ENCODE assay signal across 9 cellular contexts in the genomic region with DNA sequence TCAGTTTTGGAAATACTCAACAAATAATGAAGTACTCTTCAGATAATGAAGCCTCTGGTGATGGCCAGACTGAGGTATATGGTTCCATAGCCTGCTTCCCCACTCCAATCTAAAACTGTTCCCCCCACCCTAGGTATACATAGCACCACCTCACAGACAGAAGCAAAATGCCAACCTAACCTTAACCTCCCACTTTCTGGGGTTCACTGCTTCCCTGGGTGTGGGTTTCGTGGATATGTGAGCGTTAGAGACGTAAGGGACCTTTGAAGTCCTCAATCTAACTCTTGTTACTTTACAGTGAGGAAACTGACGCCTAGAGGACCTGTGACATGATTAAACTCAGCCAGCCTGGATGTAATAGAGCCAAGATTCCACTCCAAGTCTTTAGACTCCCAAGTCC. TPM values are rescaled to one million over a fixed set of nuclear protein-coding genes. Genes with fewer than 3 reads are reported as not detected.
DNase-seq lines count a peak whose midpoint lies in the region; ATAC-seq and TF ChIP-seq lines count a peak whose summit lies in the region.
"Had no signal": no experiment of that assay in that cellular context is flagged by ENCODE, and none has a peak within 500 bp of the region (broad histone marks: within the 10 kb centered on the region; RNA-seq: fewer than 3 reads in every experiment).

No MANE protein-coding gene starts in this region.

- H3K36me3 Mint-ChIP-seq in activated T-cell treated with anti-CD3 and anti-CD28 coated beads, Interleukin-2, amount 50 U/mL, for 72 hours (ENCODE audit: insufficient read depth in 2 of 2), result peaks cover 12 to 25% of the 10 kb centered on the region in 2 donors
- peaks cover 32% of the 10 kb centered on the region for H3K36me3 Mint-ChIP-seq in activated CD8-positive, alpha-beta T cell treated with anti-CD3 and anti-CD28 coated beads for 36 hours (ENCODE audit: low read depth)

- peak overlapping the region; percentile 89 for H3K4me3 ChIP-seq in iPS-18a (ENCODE audit: low read length)
- H3K4me3 ChIP-seq in stomach, result peak overlapping the region in 3 of 4 donors; percentile 67 to 96 (median 95)

- H3K4me3 Mint-ChIP-seq in activated T-cell treated with anti-CD3 and anti-CD28 coated beads, Interleukin-2, amount 50 U/mL, for 72 hours, result peak overlapping the region; percentile 95 to 99
- peak overlapping the region; percentile 92 for H3K4me3 Mint-ChIP-seq in activated CD8-positive, alpha-beta T cell treated with anti-CD3 and anti-CD28 coated beads for 36 hours

- peaks cover 14% of the 10 kb centered on the region for H3K4me1 ChIP-seq in iPS-18a (ENCODE audit: control insufficient read depth, low read depth, low read length)
- peaks cover 4 to 66% (median 23%) of the 10 kb centered on the region in 4 donors for H3K4me1 ChIP-seq in stomach

- no peak for TF ChIP-seq CTCF in activated CD8-positive, alpha-beta T cell treated with anti-CD3 and anti-CD28 coated beads for 36 hours (IDR thresholded peaks at IDR 0.05)
- no peak for TF ChIP-seq CTCF in stomach (IDR thresholded peaks at IDR 0.05)

- peak overlapping the region; percentile 80 for H3K9ac ChIP-seq in iPS-18a (ENCODE audit: low read length)

- H3K27me3 ChIP-seq in iPS-18a (ENCODE audit: control insufficient read depth, insufficient read depth, low read length) (peaks cover 10% of the 10 kb centered on the region), stomach (no peaks in the 10 kb centered on the region)

- no peak for TF ChIP-seq EP300 in stomach (IDR thresholded peaks at IDR 0.05)

- ATAC-seq in activated T-cell treated with anti-CD3 and anti-CD28 coated beads, Interleukin-2, amount 50 U/mL, for 72 hours (replicated peaks in 1 of 2), result no peak
- ATAC-seq in activated CD8-positive, alpha-beta T cell treated with anti-CD3 and anti-CD28 coated beads for 36 hours, result no peak
- ATAC-seq: left ventricle myocardium superior had no signal

- CTCF ChIA-PET in activated CD8-positive, alpha-beta T cell treated with anti-CD3 and anti-CD28 coated beads for 36 hours (lab: Charles Lee), result interaction anchor here (1.3 kb wide), 1 partner anchor 129 kb away, joined by 3 read pairs; no protein-coding TSS in a partner anchor

- H3K27ac ChIP-seq in iPS-18a (ENCODE audit: low read length), result no peak overlapping the region
- H3K27ac ChIP-seq in stomach, result peak overlapping the region in 2 of 5 donors; percentile 35 to 86

- H3K27me3 Mint-ChIP-seq in activated T-cell treated with anti-CD3 and anti-CD28 coated beads, Interleukin-2, amount 50 U/mL, for 72 hours (ENCODE audit: low read depth), result no peaks in the 10 kb centered on the region
- H3K27me3 Mint-ChIP-seq in activated CD8-positive, alpha-beta T cell treated with anti-CD3 and anti-CD28 coated beads for 36 hours, result no peaks in the 10 kb centered on the region

- DNase-seq in activated T-cell treated with anti-CD3 and anti-CD28 coated beads, Interleukin-2, amount 50 U/mL, for 72 hours, result no peak
- DNase-seq in activated T-cell treated with anti-CD3 and anti-CD28 coated beads, Interleukin-2, amount 50 U/mL, for 1 hour, result no peak
- DNase-seq in activated CD8-positive, alpha-beta T cell treated with anti-CD3 and anti-CD28 coated beads for 36 hours, result no peak
- no peak for DNase-seq in stomach
- DNase-seq in activated CD4-positive, CD25-positive, alpha-beta regulatory T cell treated with anti-CD3 and anti-CD28 coated beads, Interleukin-2, amount 50 U/mL, for 72 hours, result no peak
- DNase-seq in cerebellar nuclear complex (lab: John Stamatoyannopoulos, UW), result no peak
- DNase-seq in 8988T, result no peak
- DNase-seq: left ventricle myocardium superior had no signal

- H3K4me1 Mint-ChIP-seq in activated T-cell treated with anti-CD3 and anti-CD28 coated beads, Interleukin-2, amount 50 U/mL, for 72 hours (ENCODE audit: low read depth), result peaks cover 42% of the 10 kb centered on the region
- peaks cover 26% of the 10 kb centered on the region for H3K4me1 Mint-ChIP-seq in activated CD8-positive, alpha-beta T cell treated with anti-CD3 and anti-CD28 coated beads for 36 hours (ENCODE audit: low read depth)

- POLR2A ChIA-PET in activated CD8-positive, alpha-beta T cell treated with anti-CD3 and anti-CD28 coated beads for 36 hours (lab: Charles Lee), result interaction anchor here (0.6 to 1.0 kb wide), 2 partner anchors 13 to 33 kb away, joined by 3 read pairs; no protein-coding TSS in a partner anchor

- intact Hi-C loops in activated CD8-positive, alpha-beta T cell treated with anti-CD3 and anti-CD28 coated beads for 36 hours (cut with micrococcal nuclease), result no loop called here
- intact Hi-C loops in stomach (cut with DNase I; ENCODE audit: low total_unique reads), result no loop called here

- H3K9me3 Mint-ChIP-seq in activated T-cell treated with anti-CD3 and anti-CD28 coated beads, Interleukin-2, amount 50 U/mL, for 72 hours, result no peaks in the 10 kb centered on the region
- no peaks in the 10 kb centered on the region for H3K9me3 Mint-ChIP-seq in activated CD8-positive, alpha-beta T cell treated with anti-CD3 and anti-CD28 coated beads for 36 hours

- H3K27ac Mint-ChIP-seq in activated T-cell treated with anti-CD3 and anti-CD28 coated beads, Interleukin-2, amount 50 U/mL, for 72 hours, result peak overlapping the region; percentile 94
- peak overlapping the region; percentile 88 for H3K27ac Mint-ChIP-seq in activated CD8-positive, alpha-beta T cell treated with anti-CD3 and anti-CD28 coated beads for 36 hours

- 80 to 85% (median 82%) methylated on average over 4 of the region's 4 CpGs for WGBS in stomach, 5 donors

- no peak for TF ChIP-seq POLR2A in stomach (IDR thresholded peaks at IDR 0.05)

- H3K36me3 ChIP-seq in iPS-18a (ENCODE audit: control insufficient read depth, low read depth, low read length) (peaks cover 30% of the 10 kb centered on the region), stomach (peaks cover 38 to 48% (median 47%) of the 10 kb centered on the region in 4 donors)

- H3K9me3 ChIP-seq in iPS-18a (ENCODE audit: control insufficient read depth, low read depth, low read length) (no peaks in the 10 kb centered on the region), stomach (no peaks in the 10 kb centered on the region)

RNA-seq across cellular contexts. Expression of a gene that starts 1.4 kb away (rescaled TPM):
- 10 to 100 TPM; 57.2 to 58.6 TPM for total RNA-seq in activated T-cell treated with anti-CD3 and anti-CD28 coated beads, Interleukin-2, amount 50 U/mL, for 72 hours
- 10 to 100 TPM; 21.7 to 23.1 TPM for total RNA-seq in activated CD8-positive, alpha-beta T cell treated with anti-CD3 and anti-CD28 coated beads for 36 hours
- total RNA-seq in stomach, result 10 to 100 TPM; 15.8 to 95.9 (median 25.0) TPM
- polyA plus RNA-seq in stomach, result 10 to 100 TPM; 43.9 to 50.4 (median 47.0) TPM

RNA-seq across cellular contexts. Expression of a gene that starts 34.7 kb away (rescaled TPM):
- total RNA-seq in activated T-cell treated with anti-CD3 and anti-CD28 coated beads, Interleukin-2, amount 50 U/mL, for 72 hours, result 10 to 100 TPM; 31.6 to 42.7 TPM
- 10 to 100 TPM; 22.8 to 25.2 TPM for total RNA-seq in activated CD8-positive, alpha-beta T cell treated with anti-CD3 and anti-CD28 coated beads for 36 hours
- total RNA-seq in stomach, result 100 to 1,000 TPM in 1 of 5 donors, 10 to 100 TPM in 4; 36.2 to 304 (median 78.0) TPM
- polyA plus RNA-seq in stomach, result 10 to 100 TPM; 30.4 to 88.6 (median 42.0) TPM
